ENCODE assay signal across 9 cellular contexts in genomic region chr2:65069425-65069824, GRCh38. TPM values are rescaled to one million over a fixed set of nuclear protein-coding genes. Genes with fewer than 3 reads are reported as not detected.
A peak's percentile ranks its signal among the peaks of the same experiment; 100 is the strongest.
DNase-seq lines count a peak whose midpoint lies in the region; ATAC-seq and TF ChIP-seq lines count a peak whose summit lies in the region.
"Had no signal": no experiment of that assay in that cellular context is flagged by ENCODE, and none has a peak within 500 bp of the region (broad histone marks: within the 10 kb centered on the region; RNA-seq: fewer than 3 reads in every experiment).

No MANE protein-coding gene starts in this region.

- peaks cover 30% of the 10 kb centered on the region for H3K4me1 Mint-ChIP-seq in activated CD8-positive, alpha-beta memory T cell treated with anti-CD3 and anti-CD28 coated beads, Interleukin-2, amount 10 ng/mL, durations not matched to agents 7 days and 5 days
- peaks cover 38% of the 10 kb centered on the region for H3K4me1 Mint-ChIP-seq in activated naive CD8-positive, alpha-beta T cell treated with anti-CD3 and anti-CD28 coated beads, Interleukin-2, amount 50 U/mL, for 24 hours

- H3K36me3 ChIP-seq in mesodermal cell (ENCODE audit: control insufficient read depth, insufficient read depth, low read length) (peaks cover 61% of the 10 kb centered on the region), thoracic aorta (peaks cover 25% of the 10 kb centered on the region)

- H3K36me3 Mint-ChIP-seq in activated CD8-positive, alpha-beta memory T cell treated with anti-CD3 and anti-CD28 coated beads, Interleukin-2, amount 10 ng/mL, durations not matched to agents 7 days and 5 days: no peaks in the 10 kb centered on the region
- H3K36me3 Mint-ChIP-seq in activated naive CD8-positive, alpha-beta T cell treated with anti-CD3 and anti-CD28 coated beads, Interleukin-2, amount 50 U/mL, for 24 hours (ENCODE audit: low read depth): peaks cover 6% of the 10 kb centered on the region

- no peaks in the 10 kb centered on the region for H3K9me3 Mint-ChIP-seq in activated CD8-positive, alpha-beta memory T cell treated with anti-CD3 and anti-CD28 coated beads, Interleukin-2, amount 10 ng/mL, durations not matched to agents 7 days and 5 days (ENCODE audit: low read depth)
- H3K9me3 Mint-ChIP-seq in activated naive CD8-positive, alpha-beta T cell treated with anti-CD3 and anti-CD28 coated beads, Interleukin-2, amount 50 U/mL, for 24 hours: no peaks in the 10 kb centered on the region

- no peak overlapping the region for H3K4me3 Mint-ChIP-seq in activated CD8-positive, alpha-beta memory T cell treated with anti-CD3 and anti-CD28 coated beads, Interleukin-2, amount 10 ng/mL, durations not matched to agents 7 days and 5 days
- no peak overlapping the region for H3K4me3 Mint-ChIP-seq in activated naive CD8-positive, alpha-beta T cell treated with anti-CD3 and anti-CD28 coated beads, Interleukin-2, amount 50 U/mL, for 24 hours

- H3K27ac ChIP-seq in mesodermal cell (ENCODE audit: low read depth, low read length, severe bottlenecking) (peak overlapping the region; percentile 80), thoracic aorta (peak overlapping the region; percentile 52 to 57)

- peak overlapping the region; percentile 34 for H3K27ac Mint-ChIP-seq in activated CD8-positive, alpha-beta memory T cell treated with anti-CD3 and anti-CD28 coated beads, Interleukin-2, amount 10 ng/mL, durations not matched to agents 7 days and 5 days
- H3K27ac Mint-ChIP-seq in activated naive CD8-positive, alpha-beta T cell treated with anti-CD3 and anti-CD28 coated beads, Interleukin-2, amount 50 U/mL, for 24 hours: peak overlapping the region; percentile 42

- no peak overlapping the region for H3K4me3 ChIP-seq in mesodermal cell (ENCODE audit: extremely low read depth, insufficient read depth, low read length, poor library complexity, severe bottlenecking)
- H3K4me3 ChIP-seq in thoracic aorta: no peak overlapping the region

- H3K27me3 Mint-ChIP-seq in activated CD8-positive, alpha-beta memory T cell treated with anti-CD3 and anti-CD28 coated beads, Interleukin-2, amount 10 ng/mL, durations not matched to agents 7 days and 5 days: no peaks in the 10 kb centered on the region
- no peaks in the 10 kb centered on the region for H3K27me3 Mint-ChIP-seq in activated naive CD8-positive, alpha-beta T cell treated with anti-CD3 and anti-CD28 coated beads, Interleukin-2, amount 50 U/mL, for 24 hours

- no peaks in the 10 kb centered on the region for H3K27me3 ChIP-seq in thoracic aorta (replicated peaks; ENCODE audit: insufficient read depth)

- TF ChIP-seq CTCF in thoracic aorta (IDR thresholded peaks at IDR 0.05): no peak

- ATAC-seq in activated CD8-positive, alpha-beta memory T cell treated with anti-CD3 and anti-CD28 coated beads, Interleukin-2, amount 10 ng/mL, durations not matched to agents 7 days and 5 days: no peak
- no peak for ATAC-seq in activated naive CD8-positive, alpha-beta T cell treated with anti-CD3 and anti-CD28 coated beads, Interleukin-2, amount 50 U/mL, for 24 hours
- no peak for ATAC-seq in thoracic aorta (ENCODE audit: insufficient number of reproducible peaks, low FRiP score, low read depth)
- no peak for ATAC-seq in HG02571 (IDR thresholded peaks at IDR 0.05; ENCODE audit: unreplicated experiment)
- ATAC-seq in GM21390 (IDR thresholded peaks at IDR 0.05; ENCODE audit: unreplicated experiment): no peak

- no peak for DNase-seq in activated CD8-positive, alpha-beta memory T cell treated with anti-CD3 and anti-CD28 coated beads, Interleukin-2, amount 10 ng/mL, durations not matched to agents 7 days and 5 days
- DNase-seq in activated CD8-positive, alpha-beta memory T cell treated with anti-CD3 and anti-CD28 coated beads, Interleukin-2, amount 50 U/mL, for 4 hours: no peak
- no peak for DNase-seq in activated naive CD8-positive, alpha-beta T cell treated with anti-CD3 and anti-CD28 coated beads, Interleukin-2, amount 50 U/mL, for 24 hours
- no peak for DNase-seq in thoracic aorta (ENCODE audit: low spot score)
- DNase-seq in kidney tubule cell (ENCODE audit: low spot score): no peak
- DNase-seq: NCI-H510A had no signal

- peaks cover 24% of the 10 kb centered on the region for H3K4me1 ChIP-seq in mesodermal cell (ENCODE audit: control insufficient read depth, insufficient read depth, low read length, poor library complexity, severe bottlenecking)
- peaks cover 40 to 59% of the 10 kb centered on the region in 2 donors for H3K4me1 ChIP-seq in thoracic aorta (ENCODE audit: control insufficient read depth in 1 of 2, low read depth in 2 of 2)

- H3K9me3 ChIP-seq in mesodermal cell (ENCODE audit: control insufficient read depth, low read length): no peaks in the 10 kb centered on the region
- H3K9me3 ChIP-seq in thoracic aorta: no peaks in the 10 kb centered on the region

- 93 to 98% methylated on average over 6 of the region's 6 CpGs for WGBS in mesodermal cell (ENCODE audit: insufficient coverage in 2 of 2), 2 experiments

- CTCF ChIA-PET in activated CD8-positive, alpha-beta memory T cell treated with anti-CD3 and anti-CD28 coated beads, Interleukin-2, amount 10 ng/mL, durations not matched to agents 7 days and 5 days (lab: Charles Lee): interaction anchor here (1.1 to 2.8 kb wide), 3 partner anchors 100 to 152 kb away, joined by 4 to 19 read pairs (median 6); no protein-coding TSS in a partner anchor

RNA-seq across cellular contexts. Expression of gene CEP68, which starts 13.2 kb away (rescaled TPM):
- 1 to 10 TPM; 5.9 to 9.2 TPM for total RNA-seq in activated CD8-positive, alpha-beta memory T cell treated with anti-CD3 and anti-CD28 coated beads, Interleukin-2, amount 10 ng/mL, durations not matched to agents 7 days and 5 days
- 11.8 TPM for polyA plus RNA-seq in mesodermal cell (2013, experiment 1 of 2)
- polyA plus RNA-seq in mesodermal cell (2013, experiment 2 of 2): 11.2 TPM
- 10 to 100 TPM; 28.8 to 31.3 TPM for total RNA-seq in thoracic aorta
